ENCODE assay signal across 18 cellular contexts in genomic region chr4:84804126-84804525, GRCh38.
A peak's percentile ranks its signal among the peaks of the same experiment; 100 is the strongest.
DNase-seq lines count a peak whose midpoint lies in the region; ATAC-seq, FAIRE-seq and TF ChIP-seq lines count a peak whose summit lies in the region.
"Had no signal": no experiment of that assay in that cellular context is flagged by ENCODE, and none has a peak within 500 bp of the region (broad histone marks: within the 10 kb centered on the region; RNA-seq: fewer than 3 reads in every experiment).

No MANE protein-coding gene starts in this region.

- peak overlapping the region; percentile 46 for H3K27ac Mint-ChIP-seq in HFFc6
- H3K27ac Mint-ChIP-seq in brain, result peak overlapping the region in 4 of 5 experiments; percentile 47 to 89 (median 74)
- H3K27ac Mint-ChIP-seq in glutamatergic neuron (ENCODE audit: unreplicated experiment), result peak overlapping the region; percentile 84
- H3K27ac Mint-ChIP-seq: activated CD4-positive, alpha-beta memory T cell treated with anti-CD3 and anti-CD28 coated beads, Interleukin-2, amount 10 ng/mL, durations not matched to agents 7 days and 5 days; activated naive CD4-positive, alpha-beta T cell treated with anti-CD3 and anti-CD28 coated beads, Interleukin-2, amount 50 U/mL, for 72 hours; CD14-positive monocyte; memory B cell; T-cell had no signal

- peaks cover 41% of the 10 kb centered on the region for H3K4me1 Mint-ChIP-seq in HFFc6 (ENCODE audit: low read depth)
- peaks cover 22% of the 10 kb centered on the region for H3K4me1 Mint-ChIP-seq in brain
- H3K4me1 Mint-ChIP-seq in glutamatergic neuron (ENCODE audit: low read depth, unreplicated experiment), result peaks cover 31% of the 10 kb centered on the region
- H3K4me1 Mint-ChIP-seq: activated CD4-positive, alpha-beta memory T cell treated with anti-CD3 and anti-CD28 coated beads, Interleukin-2, amount 10 ng/mL, durations not matched to agents 7 days and 5 days; CD14-positive monocyte; memory B cell; T-cell had no signal

- H3K9me3 Mint-ChIP-seq in HFFc6 (no peaks in the 10 kb centered on the region), brain (no peaks in the 10 kb centered on the region), glutamatergic neuron (ENCODE audit: unreplicated experiment) (no peaks in the 10 kb centered on the region)
- H3K9me3 Mint-ChIP-seq: activated CD4-positive, alpha-beta memory T cell treated with anti-CD3 and anti-CD28 coated beads, Interleukin-2, amount 10 ng/mL, durations not matched to agents 7 days and 5 days; activated naive CD4-positive, alpha-beta T cell treated with anti-CD3 and anti-CD28 coated beads, Interleukin-2, amount 50 U/mL, for 72 hours; memory B cell; T-cell had no signal

- H3K27me3 Mint-ChIP-seq in HFFc6 (ENCODE audit: insufficient read depth) (no peaks in the 10 kb centered on the region), brain (no peaks in the 10 kb centered on the region), glutamatergic neuron (ENCODE audit: unreplicated experiment) (peaks cover 6% of the 10 kb centered on the region)
- H3K27me3 Mint-ChIP-seq: memory B cell, T-cell had no signal

- peaks cover 31% of the 10 kb centered on the region for H3K36me3 Mint-ChIP-seq in HFFc6 (ENCODE audit: low read depth)
- H3K36me3 Mint-ChIP-seq in brain, result peaks cover 52% of the 10 kb centered on the region
- peaks cover 7% of the 10 kb centered on the region for H3K36me3 Mint-ChIP-seq in glutamatergic neuron (ENCODE audit: unreplicated experiment)
- H3K36me3 Mint-ChIP-seq: activated naive CD4-positive, alpha-beta T cell treated with anti-CD3 and anti-CD28 coated beads, Interleukin-2, amount 50 U/mL, for 72 hours; memory B cell; T-cell had no signal

- TF ChIP-seq CTCF in HFFc6 (IDR thresholded peaks at IDR 0.05) (no peak), brain (conservative IDR thresholded peaks at IDR 0.05) (no peak), glutamatergic neuron (IDR thresholded peaks at IDR 0.05; ENCODE audit: partially characterized antibody, unreplicated experiment) (no peak)

- H3K4me3 Mint-ChIP-seq in HFFc6, result peak overlapping the region; percentile 47
- H3K4me3 Mint-ChIP-seq in brain, result peak overlapping the region in 2 of 5 experiments; percentile 10 to 59
- peak overlapping the region; percentile 10 for H3K4me3 Mint-ChIP-seq in glutamatergic neuron (ENCODE audit: unreplicated experiment)
- H3K4me3 Mint-ChIP-seq: activated CD4-positive, alpha-beta memory T cell treated with anti-CD3 and anti-CD28 coated beads, Interleukin-2, amount 10 ng/mL, durations not matched to agents 7 days and 5 days; CD14-positive monocyte; memory B cell; T-cell had no signal

- no peak for FAIRE-seq in HTR-8/SVneo (lab: Jason Lieb, UNC)

- ATAC-seq in HG02973 (IDR thresholded peaks at IDR 0.05; ENCODE audit: unreplicated experiment), result no peak
- ATAC-seq in GM21529 (IDR thresholded peaks at IDR 0.05; ENCODE audit: unreplicated experiment), result no peak
- ATAC-seq: activated naive CD4-positive, alpha-beta T cell treated with anti-CD3 and anti-CD28 coated beads, Interleukin-2, amount 50 U/mL, for 72 hours; T-cell had no signal

- DNase-seq in HFFc6 (peak; percentile 45), glutamatergic neuron (no peak), stromal cell of bone marrow (ENCODE audit: low read depth) (peak; percentile 24), HTR-8/SVneo (ENCODE audit: insufficient read length, low spot score) (no peak)
- DNase-seq: activated CD4-positive, alpha-beta memory T cell treated with anti-CD3 and anti-CD28 coated beads, Interleukin-2, amount 10 ng/mL, durations not matched to agents 7 days and 5 days; activated T-cell treated with anti-CD3 and anti-CD28 coated beads, Interleukin-2, amount 50 U/mL, for 48 hours; effector CD8-positive, alpha-beta T cell; KBM-7; NCI-H1092 treated with DMSO at 0.1 percent for 48 hours; NCI-H2171; stimulated activated CD4-positive, alpha-beta T cell treated with anti-CD3 and anti-CD28 coated beads, Interleukin-4, amount 100 ng/mL, for 24 hours; T-cell had no signal

Comparison
In these comparisons a context has a peak if more than half of its experiments do, and no peak if none do; other contexts are left out.
1. DNase-seq: peak in HFFc6 (single experiment) and stromal cell of bone marrow (single experiment); none in glutamatergic neuron (single experiment) and HTR-8/SVneo (single experiment).
2. Peak in every context shown above with its lines, with median percentiles within 50 percentile points of each other: H3K27ac Mint-ChIP-seq.